1 cellular context compared by ENCODE assay signal in genomic region chr1:107477233-107477632, GRCh38.
TF ChIP-seq lines count a peak whose summit lies in the region.

No MANE protein-coding gene starts in this region.

TF ChIP-seq in K562, 482 proteins besides CTCF, POLR2A, EP300 and RAD21:
- TF ChIP-seq, protein P1, sequence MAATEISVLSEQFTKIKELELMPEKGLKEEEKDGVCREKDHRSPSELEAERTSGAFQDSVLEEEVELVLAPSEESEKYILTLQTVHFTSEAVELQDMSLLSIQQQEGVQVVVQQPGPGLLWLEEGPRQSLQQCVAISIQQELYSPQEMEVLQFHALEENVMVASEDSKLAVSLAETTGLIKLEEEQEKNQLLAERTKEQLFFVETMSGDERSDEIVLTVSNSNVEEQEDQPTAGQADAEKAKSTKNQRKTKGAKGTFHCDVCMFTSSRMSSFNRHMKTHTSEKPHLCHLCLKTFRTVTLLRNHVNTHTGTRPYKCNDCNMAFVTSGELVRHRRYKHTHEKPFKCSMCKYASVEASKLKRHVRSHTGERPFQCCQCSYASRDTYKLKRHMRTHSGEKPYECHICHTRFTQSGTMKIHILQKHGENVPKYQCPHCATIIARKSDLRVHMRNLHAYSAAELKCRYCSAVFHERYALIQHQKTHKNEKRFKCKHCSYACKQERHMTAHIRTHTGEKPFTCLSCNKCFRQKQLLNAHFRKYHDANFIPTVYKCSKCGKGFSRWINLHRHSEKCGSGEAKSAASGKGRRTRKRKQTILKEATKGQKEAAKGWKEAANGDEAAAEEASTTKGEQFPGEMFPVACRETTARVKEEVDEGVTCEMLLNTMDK (IDR thresholded peaks at IDR 0.05; ENCODE audit: borderline replicate concordance, insufficient read depth, low read depth, low read length, poor library complexity, severe bottlenecking), result peak; percentile 45
- TF ChIP-seq NKRF (IDR thresholded peaks at IDR 0.05; ENCODE audit: borderline replicate concordance), result no peak
